In the genomic region with DNA sequence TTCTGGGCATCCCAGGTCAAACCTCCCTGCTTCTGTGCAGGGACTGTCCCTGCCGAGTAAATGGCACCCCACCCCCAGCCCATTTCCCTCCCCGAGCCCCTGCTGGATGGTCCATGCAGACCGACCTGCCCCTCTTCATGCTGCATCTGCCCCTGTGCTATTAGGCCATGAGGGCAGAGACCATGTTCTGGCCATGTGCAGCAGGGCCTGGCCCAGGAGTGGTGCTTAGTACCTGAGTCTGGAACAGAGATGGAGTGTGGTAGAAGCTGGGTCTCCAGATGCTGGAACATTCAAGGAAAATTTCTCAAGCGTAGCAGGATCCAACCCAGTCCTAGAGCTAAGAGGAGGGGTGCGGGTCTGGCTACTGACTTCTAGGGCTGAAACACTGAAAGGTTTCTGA, we compare ENCODE assay signal across 14 cellular contexts.
"Had no signal": no experiment of that assay in that cellular context is flagged by ENCODE, and none has a peak within 500 bp of the region (broad histone marks: within the 10 kb centered on the region; RNA-seq: fewer than 3 reads in every experiment).

No MANE protein-coding gene starts in this region.

- H3K4me3 Mint-ChIP-seq: activated CD8-positive, alpha-beta T cell treated with anti-CD3 and anti-CD28 coated beads for 36 hours; activated naive CD4-positive, alpha-beta T cell treated with anti-CD3 and anti-CD28 coated beads for 36 hours; activated T-helper 1 cell treated with anti-CD3 and anti-CD28 coated beads, Interleukin-12 subunit alpha, Interleukin-12 subunit beta, Interleukin-2, Interleukin-4 antibody, amounts not matched to agents 30 ng/mL and 10 ng/mL and 1 ng/mL, durations not matched to agents 14 hours and 24 hours and 36 hours; naive B cell; stimulated activated naive CD8-positive, alpha-beta T cell treated with anti-CD3 and anti-CD28 coated beads, Interleukin-15, Interleukin-2, amounts not matched to agents 100 ng/mL and 50 ng/mL, for 24 hours; T-cell had no signal

- H3K27ac Mint-ChIP-seq: activated CD8-positive, alpha-beta T cell treated with anti-CD3 and anti-CD28 coated beads for 36 hours; activated naive CD4-positive, alpha-beta T cell treated with anti-CD3 and anti-CD28 coated beads for 36 hours; activated T-helper 1 cell treated with anti-CD3 and anti-CD28 coated beads, Interleukin-12 subunit alpha, Interleukin-12 subunit beta, Interleukin-2, Interleukin-4 antibody, amounts not matched to agents 30 ng/mL and 10 ng/mL and 1 ng/mL, durations not matched to agents 14 hours and 24 hours and 36 hours; stimulated activated naive CD8-positive, alpha-beta T cell treated with anti-CD3 and anti-CD28 coated beads, Interleukin-15, Interleukin-2, amounts not matched to agents 100 ng/mL and 50 ng/mL, for 24 hours had no signal

- H3K9me3 Mint-ChIP-seq: activated CD8-positive, alpha-beta T cell treated with anti-CD3 and anti-CD28 coated beads for 36 hours; activated naive CD4-positive, alpha-beta T cell treated with anti-CD3 and anti-CD28 coated beads for 36 hours; activated T-helper 1 cell treated with anti-CD3 and anti-CD28 coated beads, Interleukin-12 subunit alpha, Interleukin-12 subunit beta, Interleukin-2, Interleukin-4 antibody, amounts not matched to agents 30 ng/mL and 10 ng/mL and 1 ng/mL, durations not matched to agents 14 hours and 24 hours and 36 hours; naive B cell; stimulated activated naive CD8-positive, alpha-beta T cell treated with anti-CD3 and anti-CD28 coated beads, Interleukin-15, Interleukin-2, amounts not matched to agents 100 ng/mL and 50 ng/mL, for 24 hours; T-cell had no signal

- H3K4me3 ChIP-seq: lower lobe of right lung, SK-N-MC, thoracic aorta had no signal

- H3K4me1 ChIP-seq: foreskin keratinocyte, lower lobe of right lung had no signal

- H3K27ac ChIP-seq: foreskin keratinocyte, lower lobe of right lung, SK-N-MC had no signal

- DNase-seq: activated CD4-positive, alpha-beta T cell treated with anti-CD3 and anti-CD28 coated beads for 4 hours; activated CD8-positive, alpha-beta memory T cell treated with anti-CD3 and anti-CD28 coated beads, Interleukin-2, amount 50 U/mL, for 4 hours; activated CD8-positive, alpha-beta T cell treated with anti-CD3 and anti-CD28 coated beads for 36 hours; activated naive CD4-positive, alpha-beta T cell treated with anti-CD3 and anti-CD28 coated beads for 36 hours; dermis blood vessel endothelial cell; lower lobe of right lung; naive B cell; stimulated activated CD4-positive, alpha-beta T cell treated with anti-CD3 and anti-CD28 coated beads, Interleukin-2, amount 100 ng/mL, for 48 hours; T-cell had no signal

- H3K27me3 ChIP-seq: foreskin keratinocyte had no signal

- H3K4me1 Mint-ChIP-seq: T-cell had no signal

- ATAC-seq: activated CD8-positive, alpha-beta T cell treated with anti-CD3 and anti-CD28 coated beads for 36 hours; T-cell had no signal

- H3K27me3 Mint-ChIP-seq: activated CD8-positive, alpha-beta T cell treated with anti-CD3 and anti-CD28 coated beads for 36 hours; stimulated activated naive CD8-positive, alpha-beta T cell treated with anti-CD3 and anti-CD28 coated beads, Interleukin-15, Interleukin-2, amounts not matched to agents 100 ng/mL and 50 ng/mL, for 24 hours had no signal

- H3K9me3 ChIP-seq: lower lobe of right lung, thoracic aorta had no signal
